ENCODE assay signal across 8 cellular contexts in genomic region chr6:82246370-82246769, GRCh38. TPM values are rescaled to one million over a fixed set of nuclear protein-coding genes. Genes with fewer than 3 reads are reported as not detected.
DNase-seq lines count a peak whose midpoint lies in the region; ATAC-seq, FAIRE-seq and TF ChIP-seq lines count a peak whose summit lies in the region.

No MANE protein-coding gene starts in this region.

- RAD21 ChIA-PET in GM12878 (lab: Charles Lee; ENCODE audit: unreplicated experiment): no interaction called here

- no peak for TF ChIP-seq EP300 in GM12878 (IDR thresholded peaks at IDR 0.05; ENCODE audit: borderline replicate concordance in 1 of 2, control insufficient read depth in 1 of 2, low read depth in 2 of 2, low read length in 2 of 2)

- no TSS peak for BruUV-seq in GM12878 (replicated peaks; lab: Mats Ljungman, UMichigan)

- CTCF ChIA-PET in GM12878 (lab: Yijun Ruan, JAX): interaction anchor here (4.0 kb wide), 1 partner anchor 820 kb away, joined by 39 read pairs; the partner anchor contains the start of genes DOP1A and UBE3D

- DNase-seq in cardiac muscle cell (ENCODE audit: low read depth in 1 of 2, low spot score in 1 of 2) (no peak), left ventricle myocardium superior (no peak), GM12878 (ENCODE audit: low read depth, low spot score) (no peak), memory B cell (ENCODE audit: low spot score in 2 of 2) (no peak), 8988T (no peak), GM10266 (ENCODE audit: extremely low spot score) (no peak), HuH-7.5 (ENCODE audit: low spot score) (no peak)

- peak overlapping the region; percentile 81 for H3K9ac ChIP-seq in GM12878 (ENCODE audit: control insufficient read depth, insufficient read depth, low read length)

- no peaks in the 10 kb centered on the region for H3K9me3 ChIP-seq in cardiac muscle cell (ENCODE audit: low read depth)
- no peaks in the 10 kb centered on the region; the same call in 2 of the 3 replicates for H3K9me3 ChIP-seq in GM12878 (replicated peaks; ENCODE audit: control insufficient read depth, insufficient read depth, low read length)

- peaks cover 18% of the 10 kb centered on the region for H3K4me1 ChIP-seq in cardiac muscle cell (ENCODE audit: low read depth)
- peaks cover 6% of the 10 kb centered on the region; the same call in 1 of the 2 replicates for H3K4me1 ChIP-seq in GM12878 (ENCODE audit: control insufficient read depth, insufficient read depth, low read length)
- peaks cover 2% of the 10 kb centered on the region for H3K4me1 ChIP-seq in urinary bladder (ENCODE audit: insufficient read depth)

- H2AFZ ChIP-seq in GM12878 (ENCODE audit: control insufficient read depth, low read depth, low read length): no peak overlapping the region

- peak overlapping the region; percentile 94 for H3K27ac Mint-ChIP-seq in memory B cell

- no peak for TF ChIP-seq RAD21 in GM12878 (IDR thresholded peaks at IDR 0.05; ENCODE audit: insufficient read depth, low read depth, low read length)

- peaks cover 8% of the 10 kb centered on the region for H3K36me3 Mint-ChIP-seq in memory B cell

- H3K9me3 Mint-ChIP-seq in memory B cell: no peaks in the 10 kb centered on the region

- H3K79me2 ChIP-seq in GM12878 (ENCODE audit: control insufficient read depth, insufficient read depth, low read length): peaks cover 50% of the 10 kb centered on the region

- H3K27ac ChIP-seq in cardiac muscle cell: peak overlapping the region; percentile 98
- peak overlapping the region; percentile 76 for H3K27ac ChIP-seq in GM12878 (ENCODE audit: control insufficient read depth, insufficient read depth)
- no peak overlapping the region for H3K27ac ChIP-seq in urinary bladder (ENCODE audit: low read depth)

- intact Hi-C loops in left ventricle myocardium superior (cut with micrococcal nuclease) (no loop called here), GM12878 (cut with micrococcal nuclease; ENCODE audit: unreplicated experiment) (loop anchor here (10.0 kb wide), 1 partner anchor 948 kb away; the partner anchor contains the start of genes PGM3 and RWDD2A)

- ATAC-seq in left ventricle myocardium superior (no peak), GM12878 (no peak), memory B cell (ENCODE audit: low read depth) (no peak)

- no peak for TF ChIP-seq POLR2A in GM12878 (IDR thresholded peaks at IDR 0.05; ENCODE audit: low read depth, low read length)

- peak overlapping the region; percentile 98 for H3K4me3 Mint-ChIP-seq in memory B cell

- POLR2A ChIA-PET in GM12878 (lab: Charles Lee): interaction anchor here (0.7 to 1.6 kb wide), 3 partner anchors 151 to 822 kb away, joined by 3 read pairs; no protein-coding TSS in a partner anchor

- no peaks in the 10 kb centered on the region for H3K27me3 Mint-ChIP-seq in memory B cell

- WGBS in GM12878 (ENCODE audit: insufficient coverage, insufficient replicate concordance, low lambda C conversion rate, missing lambda C conversion rate): 92% methylated on average over 12 of the region's 12 CpGs
- 77% methylated on average over 12 of the region's 12 CpGs for WGBS in urinary bladder

- no peaks in the 10 kb centered on the region for H4K20me1 ChIP-seq in GM12878 (ENCODE audit: control insufficient read depth, insufficient read depth)

- H3K27me3 ChIP-seq in cardiac muscle cell (no peaks in the 10 kb centered on the region), GM12878 (replicated peaks in 1 of 2; ENCODE audit: control insufficient read depth in 2 of 2, insufficient read depth in 2 of 2, low read length in 1 of 2) (no peaks in the 10 kb centered on the region)

- TF ChIP-seq CTCF in cardiac muscle cell (IDR thresholded peaks at IDR 0.05; ENCODE audit: low read depth, low read length) (no peak), GM12878 (IDR thresholded peaks at IDR 0.05 in 2 of 3, conservative IDR thresholded peaks at IDR 0.05 in 1 of 3; ENCODE audit: control insufficient read depth in 2 of 3, extremely low read depth in 1 of 3, insufficient read depth in 1 of 3, low read depth in 3 of 3, low read length in 3 of 3) (no peak), GM10266 (IDR thresholded peaks at IDR 0.05; ENCODE audit: control insufficient read depth, insufficient read depth, low read depth, missing control alignments) (no peak)

- H3K4me2 ChIP-seq in GM12878 (ENCODE audit: control insufficient read depth, insufficient read depth): peak overlapping the region; percentile 19

- FAIRE-seq in GM12878 (lab: Jason Lieb, UNC): no peak

- H3K4me1 Mint-ChIP-seq in memory B cell: peaks cover 23% of the 10 kb centered on the region

- H3K4me3 ChIP-seq in cardiac muscle cell (peak overlapping the region; percentile 68), GM12878 (peak overlapping the region; percentile 76), urinary bladder (ENCODE audit: low read depth, low read length) (peak overlapping the region; percentile 69)

- no peaks in the 10 kb centered on the region for H3K36me3 ChIP-seq in cardiac muscle cell
- H3K36me3 ChIP-seq in GM12878 (ENCODE audit: control insufficient read depth in 2 of 2, insufficient read depth in 2 of 2, low read length in 1 of 2): no peaks in the 10 kb centered on the region
- H3K36me3 ChIP-seq in urinary bladder (ENCODE audit: insufficient read depth): no peaks in the 10 kb centered on the region

- in situ Hi-C loops in GM12878 (cut with MboI): loop anchor here (5.0 to 10.0 kb wide), 2 partner anchors 811 to 958 kb away; no protein-coding TSS in a partner anchor

- SMC1A ChIA-PET in GM12878 (lab: Charles Lee; ENCODE audit: uncharacterized antibody, unreplicated experiment): interaction anchor here (1.0 kb wide), 1 partner anchor 14 kb away, joined by 3 read pairs; no protein-coding TSS in a partner anchor

TF ChIP-seq in GM12878, 131 proteins besides CTCF, POLR2A, EP300 and RAD21:
- TF ChIP-seq ELK1 (IDR thresholded peaks at IDR 0.05; ENCODE audit: low read depth, low read length) (no peak), MLLT1 (IDR thresholded peaks at IDR 0.05) (peak; percentile 79), TCF12 (IDR thresholded peaks at IDR 0.05; ENCODE audit: low read depth, low read length) (no peak), ZNF24 (IDR thresholded peaks at IDR 0.05) (no peak), BMI1 (IDR thresholded peaks at IDR 0.05; ENCODE audit: borderline replicate concordance) (no peak)

RNA-seq across cellular contexts. Expression of gene IBTK, which starts 1.2 kb away (rescaled TPM):
- 19.6 and 20.2 TPM in 2 replicates for total RNA-seq in cardiac muscle cell
- 13.9 and 14.9 TPM in 2 replicates for polyA plus RNA-seq in cardiac muscle cell
- total RNA-seq in left ventricle myocardium superior: 30.7 TPM
- total RNA-seq in GM12878 (2013; cell fraction: nucleolus; rRNA removed): 72.1 and 76.1 TPM in 2 replicates
- 22.4 and 30.3 TPM in 2 replicates for total RNA-seq in GM12878 (2014; rRNA removed)
- 32.1 and 35.3 TPM in 2 replicates for total RNA-seq in GM12878 (2014; rRNA removed; fragmentation: Illumina TruSeq; extraction: Trizol)
- total RNA-seq in GM12878 (2021): 22.0 and 23.5 TPM in 2 replicates
- polyA plus RNA-seq in GM12878 (2011; ENCODE audit: low read depth): 8.9 TPM
- 26.2 and 43.0 TPM in 2 replicates for polyA plus RNA-seq in GM12878 (2011; rRNA removed)
- 8.0 TPM in 2 replicates for polyA plus RNA-seq in GM12878 (2011; cell fraction: cytosol; rRNA removed)
- 12.0 and 12.2 TPM in 2 replicates for polyA plus RNA-seq in GM12878 (2011; cell fraction: nucleus; rRNA removed)
- 14.1 and 18.8 TPM in 2 replicates for polyA plus RNA-seq in GM12878 (2012)
- polyA plus RNA-seq in GM12878 (2014; fragmentation: Illumina TruSeq; extraction: Trizol): 23.5 and 34.4 TPM in 2 replicates
- 10 to 100 TPM; 12.0 to 16.6 TPM for polyA plus RNA-seq in GM12878 (2014; fragmentation: Nextera tagmentation; extraction: Ambion mirVana)
- polyA plus RNA-seq in GM12878 (2014; rRNA removed): 12.6 and 16.0 TPM in 2 replicates
- 10 to 100 TPM; 17.5 to 19.4 TPM for polyA plus RNA-seq in GM12878 (2016; fragmentation: Nextera tagmentation; extraction: Ambion mirVana)
- polyA minus RNA-seq in GM12878 (2011; rRNA and poly(A)+ RNA removed): 42.7 and 51.1 TPM in 2 replicates
- 14.7 and 21.6 TPM in 2 replicates for polyA minus RNA-seq in GM12878 (2011; cell fraction: cytosol; rRNA and poly(A)+ RNA removed)
- 19.3 and 28.3 TPM in 2 replicates for polyA minus RNA-seq in GM12878 (2011; cell fraction: nucleus; rRNA and poly(A)+ RNA removed)
- total RNA-seq in urinary bladder: 78.8 TPM
- polyA plus RNA-seq in urinary bladder: 16.8 TPM
